Comparison of ENCODE assay signal across 18 cellular contexts in genomic region chr9:123470991-123471770, GRCh38.
DNase-seq lines count a peak whose midpoint lies in the region; ATAC-seq, FAIRE-seq and TF ChIP-seq lines count a peak whose summit lies in the region.
"Had no signal": no experiment of that assay in that cellular context is flagged by ENCODE, and none has a peak within 500 bp of the region (broad histone marks: within the 10 kb centered on the region; RNA-seq: fewer than 3 reads in every experiment).

No MANE protein-coding gene starts in this region.

- TF ChIP-seq RAD21 in K562 (CRISPR knock-in tag; conservative IDR thresholded peaks at IDR 0.05 in 1 of 2, IDR thresholded peaks at IDR 0.05 in 1 of 2) (no peak), liver (IDR thresholded peaks at IDR 0.05) (no peak)

- peak overlapping the region; percentile 74 for H3K27ac Mint-ChIP-seq in Caco-2 (ENCODE audit: unreplicated experiment)
- H3K27ac Mint-ChIP-seq: HFFc6 had no signal

- no peak overlapping the region for H2BK15ac ChIP-seq in neuronal stem cell (ENCODE audit: low read length)

- in situ Hi-C loops in K562 (cut with MboI), result no loop called here

- no peak for TF ChIP-seq CTCF in Caco-2 (IDR thresholded peaks at IDR 0.05; ENCODE audit: insufficient read depth in 1 of 2, low read depth in 1 of 2, low read length in 1 of 2, severe bottlenecking in 1 of 2, unreplicated experiment in 1 of 2)
- TF ChIP-seq CTCF in K562 (IDR thresholded peaks at IDR 0.05 in 2 of 3, conservative IDR thresholded peaks at IDR 0.05 in 1 of 3; ENCODE audit: insufficient read depth in 2 of 3, low read depth in 1 of 3, low read length in 3 of 3), result no peak
- no peak for TF ChIP-seq CTCF in liver (IDR thresholded peaks at IDR 0.05; ENCODE audit: low read depth, low read length, missing input control)

- H3K14ac ChIP-seq in neuronal stem cell (ENCODE audit: low read length), result no peak overlapping the region

- intact Hi-C loops in Caco-2 (cut with micrococcal nuclease; ENCODE audit: unreplicated experiment) (no loop called here), K562 (cut with micrococcal nuclease) (no loop called here)

- no peaks in the 10 kb centered on the region for H3K9me3 ChIP-seq in Caco-2
- no peaks in the 10 kb centered on the region for H3K9me3 ChIP-seq in K562 (replicated peaks; ENCODE audit: control insufficient read depth, insufficient read depth, low read depth, low read length)
- no peaks in the 10 kb centered on the region for H3K9me3 ChIP-seq in liver (ENCODE audit: control insufficient read depth in 4 of 4, low read length in 3 of 4)
- H3K9me3 ChIP-seq in neuronal stem cell (replicated peaks in 1 of 2; ENCODE audit: control insufficient read depth in 2 of 2, insufficient read depth in 1 of 2, low read depth in 1 of 2, low read length in 2 of 2), result no peaks in the 10 kb centered on the region
- H3K9me3 ChIP-seq: BLaER1 treated with 17β-estradiol and CSF1 and Interleukin-3, amounts not matched to agents 10 nM and 100 nM; HAP-1 had no signal

- H3K27ac ChIP-seq in K562 (ENCODE audit: extremely low read depth, low read depth, low read length) (no peak overlapping the region), liver (ENCODE audit: low read depth in 1 of 2, low read length in 2 of 2) (peak overlapping the region; percentile 83 to 94), neuronal stem cell (replicated peaks; ENCODE audit: low read length) (no peak overlapping the region)
- H3K27ac ChIP-seq: 22Rv1; BLaER1 treated with 17β-estradiol and CSF1 and Interleukin-3, amounts not matched to agents 10 nM and 100 nM had no signal

- no peaks in the 10 kb centered on the region for H3K9me1 ChIP-seq in K562 (ENCODE audit: control insufficient read depth, insufficient read depth, low read length)

- no peak overlapping the region for H4K8ac ChIP-seq in neuronal stem cell (ENCODE audit: low read depth, low read length)

- H3K27me3 Mint-ChIP-seq in Caco-2 (ENCODE audit: insufficient read depth, unreplicated experiment), result no peaks in the 10 kb centered on the region
- H3K27me3 Mint-ChIP-seq: CD4-positive, CD25-positive, alpha-beta regulatory T cell had no signal

- H3K4ac ChIP-seq in neuronal stem cell (ENCODE audit: low read length), result no peak overlapping the region

- H3K4me1 ChIP-seq in Caco-2 (peaks cover 35% of the 10 kb centered on the region), K562 (replicated peaks in 1 of 2; ENCODE audit: control insufficient read depth in 2 of 2, insufficient read depth in 2 of 2, low read length in 2 of 2) (peaks cover 11 to 12% of the 10 kb centered on the region in 2 experiments), liver (ENCODE audit: control insufficient read depth in 4 of 4, insufficient read depth in 4 of 4, low read length in 3 of 4) (peaks cover 13 to 54% (median 25%) of the 10 kb centered on the region in 4 donors), neuronal stem cell (ENCODE audit: control insufficient read depth in 2 of 2, insufficient read depth in 1 of 2, low read depth in 1 of 2, low read length in 2 of 2) (peaks cover 24 to 30% of the 10 kb centered on the region in 2 donors)
- H3K4me1 ChIP-seq: HAP-1 had no signal

- no peak overlapping the region for H4K91ac ChIP-seq in neuronal stem cell (ENCODE audit: low read depth, low read length, poor library complexity)

- ATAC-seq in K562 (no peak), HG02852 (IDR thresholded peaks at IDR 0.05; ENCODE audit: unreplicated experiment) (no peak), HG02798 (IDR thresholded peaks at IDR 0.05; ENCODE audit: poor library complexity, unreplicated experiment) (no peak)
- ATAC-seq: GM12878 had no signal

- 80% methylated on average over 21 of the region's 21 CpGs for WGBS in K562 (ENCODE audit: insufficient coverage, low coverage, missing lambda C conversion rate)
- 93% methylated on average over 21 of the region's 21 CpGs for WGBS in liver
- WGBS in neuronal stem cell (ENCODE audit: extremely low coverage in 2 of 2, insufficient read length in 2 of 2, insufficient replicate concordance in 1 of 2), 2 donors, result no CpG with 5 or more reads among the region's 21 CpGs

- no peaks in the 10 kb centered on the region for H3K9me3 Mint-ChIP-seq in Caco-2 (ENCODE audit: unreplicated experiment)
- H3K9me3 Mint-ChIP-seq: CD4-positive, CD25-positive, alpha-beta regulatory T cell; HFFc6 had no signal

- H2AFZ ChIP-seq in K562 (ENCODE audit: low read depth, low read length), result no peak overlapping the region
- no peak overlapping the region for H2AFZ ChIP-seq in neuronal stem cell (ENCODE audit: low read length)

- peaks cover 17% of the 10 kb centered on the region for H3K36me3 Mint-ChIP-seq in Caco-2 (ENCODE audit: insufficient read depth, unreplicated experiment)

- H2AK5ac ChIP-seq in neuronal stem cell (ENCODE audit: low read depth, low read length), result peak overlapping the region; percentile 0

- TF ChIP-seq POLR2A in K562 (conservative IDR thresholded peaks at IDR 0.05), result no peak

- H3K9ac ChIP-seq in K562 (ENCODE audit: insufficient read depth in 1 of 2, low read depth in 2 of 2, low read length in 2 of 2) (peak overlapping the region in 1 of 2 experiments; percentile 14; a peak in 1 of 4 replicates), liver (ENCODE audit: low read depth in 1 of 2, low read length in 2 of 2) (no peak overlapping the region), neuronal stem cell (ENCODE audit: low read depth, low read length, poor library complexity) (no peak overlapping the region)
- H3K9ac ChIP-seq: BLaER1 treated with 17β-estradiol and CSF1 and Interleukin-3, amounts not matched to agents 10 nM and 100 nM had no signal

- H3K79me2 ChIP-seq in K562 (ENCODE audit: control insufficient read depth, insufficient read depth, low read length), result no peaks in the 10 kb centered on the region

- no peak overlapping the region for H3K4me3 Mint-ChIP-seq in Caco-2 (ENCODE audit: unreplicated experiment)
- H3K4me3 Mint-ChIP-seq: CD4-positive, CD25-positive, alpha-beta regulatory T cell; HFFc6 had no signal

- POLR2A ChIA-PET in Caco-2 (lab: Charles Lee) (no interaction called here), K562 (lab: Yijun Ruan, JAX) (interaction anchor here (0.6 to 2.3 kb wide), 5 partner anchors 9 to 1355 kb away, joined by 3 to 9 read pairs (median 3); no protein-coding TSS in a partner anchor)

- H4K20me1 ChIP-seq in K562 (replicated peaks; ENCODE audit: control insufficient read depth, insufficient read depth, low read length), result 0 out of 2 replicates have a peak, but pooled peaks cover 6% of the 10 kb centered on the region

- BruUV-seq in Caco-2 (replicated peaks; lab: Mats Ljungman, UMichigan) (no TSS peak), K562 (replicated peaks; lab: Mats Ljungman, UMichigan) (no TSS peak)

- H3K23ac ChIP-seq in neuronal stem cell (ENCODE audit: low read depth, low read length, poor library complexity), result no peak overlapping the region

- H3K27me3 ChIP-seq in Caco-2 (replicated peaks; ENCODE audit: control insufficient read depth, insufficient read depth, low read length) (no peaks in the 10 kb centered on the region), K562 (ENCODE audit: control insufficient read depth in 2 of 2, insufficient read depth in 2 of 2, low read length in 2 of 2) (no peaks in the 10 kb centered on the region), liver (ENCODE audit: control insufficient read depth in 4 of 4, insufficient read depth in 4 of 4, low read length in 3 of 4) (no peaks in the 10 kb centered on the region), neuronal stem cell (ENCODE audit: control insufficient read depth in 3 of 3, insufficient read depth in 3 of 3, low read depth in 1 of 3, low read length in 3 of 3) (no peaks in the 10 kb centered on the region)
- H3K27me3 ChIP-seq: BLaER1 treated with 17β-estradiol and CSF1 and Interleukin-3, amounts not matched to agents 10 nM and 100 nM had no signal

- H3K4me2 ChIP-seq in K562 (ENCODE audit: insufficient read depth, low read length), result no peak overlapping the region
- H3K4me2 ChIP-seq in neuronal stem cell (ENCODE audit: insufficient read depth, low read length, poor library complexity, severe bottlenecking), result no peak overlapping the region
- H3K4me2 ChIP-seq: BLaER1 treated with 17β-estradiol and CSF1 and Interleukin-3, amounts not matched to agents 10 nM and 100 nM had no signal

- H2BK12ac ChIP-seq in neuronal stem cell (ENCODE audit: low read length), result no peak overlapping the region

- CTCF ChIA-PET in Caco-2 (lab: Charles Lee) (no interaction called here), K562 (lab: Yijun Ruan, JAX; ENCODE audit: low intra/inter-chr PET ratio) (no interaction called here)

- H3K36me3 ChIP-seq in Caco-2 (ENCODE audit: control insufficient read depth, insufficient read depth, low read length) (no peaks in the 10 kb centered on the region), K562 (ENCODE audit: control insufficient read depth, insufficient read depth, low read length) (no peaks in the 10 kb centered on the region), liver (ENCODE audit: control insufficient read depth in 4 of 4, insufficient read depth in 3 of 4, low read depth in 1 of 4, low read length in 3 of 4) (no peaks in the 10 kb centered on the region), neuronal stem cell (replicated peaks in 1 of 2; ENCODE audit: control insufficient read depth in 2 of 2, insufficient read depth in 2 of 2, low read length in 2 of 2) (no peaks in the 10 kb centered on the region)
- H3K36me3 ChIP-seq: HAP-1 had no signal

- H3K79me1 ChIP-seq in neuronal stem cell (ENCODE audit: low read depth, low read length), result peaks cover 4% of the 10 kb centered on the region

- H3K18ac ChIP-seq in neuronal stem cell (ENCODE audit: low read length), result peak overlapping the region; percentile 21

- H2BK120ac ChIP-seq in neuronal stem cell (ENCODE audit: low read depth, low read length), result no peak overlapping the region

- FAIRE-seq in K562 (lab: Jason Lieb, UNC), result no peak
- FAIRE-seq: GM12878 had no signal

- H3K4me3 ChIP-seq in Caco-2 (ENCODE audit: low read depth, low read length) (no peak overlapping the region), K562 (no peak overlapping the region), liver (ENCODE audit: low read depth in 1 of 3, low read length in 3 of 3) (no peak overlapping the region), neuronal stem cell (ENCODE audit: low read length in 2 of 2) (no peak overlapping the region)
- H3K4me3 ChIP-seq: BLaER1 treated with 17β-estradiol and CSF1 and Interleukin-3, amounts not matched to agents 10 nM and 100 nM; GM12878; HAP-1 had no signal

- TF ChIP-seq EP300 in K562 (IDR thresholded peaks at IDR 0.05; ENCODE audit: low read length), result no peak

- H2BK5ac ChIP-seq in neuronal stem cell (ENCODE audit: low read length), result no peak overlapping the region

- H3K4me1 Mint-ChIP-seq in Caco-2 (ENCODE audit: low read depth, unreplicated experiment), result peaks cover 31% of the 10 kb centered on the region

- DNase-seq in Caco-2 (no peak), K562 (ENCODE audit: extremely low read depth in 1 of 4, low spot score in 3 of 4) (no peak), neuronal stem cell (ENCODE audit: low spot score) (no peak), A172 (ENCODE audit: low spot score) (no peak), dedifferentiated amniotic fluid mesenchymal stem cell (ENCODE audit: extremely low spot score) (no peak)
- DNase-seq: ACHN; Calu3; CD4-positive, CD25-positive, alpha-beta regulatory T cell; DMS 273 treated with DMSO at 0.1 percent for 48 hours; GOT3; HFFc6 had no signal

TF ChIP-seq in K562, 482 proteins besides CTCF, POLR2A, EP300 and RAD21 (continues in another document):
- no peak for TF ChIP-seq ZNF165 (CRISPR knock-in tag; IDR thresholded peaks at IDR 0.05; ENCODE audit: borderline replicate concordance)

TF ChIP-seq in liver, 16 proteins besides CTCF, POLR2A, EP300 and RAD21 (continues in another document):
- TF ChIP-seq HNF4A (conservative IDR thresholded peaks at IDR 0.05), result no peak

Comparison
In these comparisons a context has a peak if more than half of its experiments do, and no peak if none do; other contexts are left out.
1. H3K27ac ChIP-seq: peak in liver (2 of 2); none in K562 (single experiment) and neuronal stem cell (single experiment).